Comparison of ENCODE assay signal across 8 cellular contexts in genomic region chr9:136437430-136437829, GRCh38. TPM values are rescaled to one million over a fixed set of nuclear protein-coding genes. Genes with fewer than 3 reads are reported as not detected.
DNase-seq lines count a peak whose midpoint lies in the region; ATAC-seq and TF ChIP-seq lines count a peak whose summit lies in the region.

No MANE protein-coding gene starts in this region.

- no peak for TF ChIP-seq CTCF in RWPE1 (conservative IDR thresholded peaks at IDR 0.05; ENCODE audit: low read depth)

- CTCF ChIA-PET in RWPE1 (lab: Yijun Ruan, JAX), result interaction anchor here (0.6 to 0.8 kb wide), 3 partner anchors 33 to 342 kb away, joined by 3 to 4 read pairs (median 3); no protein-coding TSS in a partner anchor

- DNase-seq in GM04503 (ENCODE audit: low read depth) (peak; percentile 20), RWPE1 (ENCODE audit: low spot score) (peak; percentile 31), fibroblast of gingiva (ENCODE audit: low read depth) (peak; percentile 59), sciatic nerve (ENCODE audit: low spot score) (no peak), SKM-1 treated with dmso at 0.1 percent for 144 hours (lab: John Stamatoyannopoulos, UW; ENCODE audit: unreplicated experiment) (no peak)
- no peak for DNase-seq in activated CD4-positive, CD25-positive, alpha-beta regulatory T cell treated with anti-CD3 and anti-CD28 coated beads, Interleukin-2, amount 50 U/mL, for 72 hours

- peak overlapping the region; percentile 77 for H3K27ac ChIP-seq in RWPE1

- POLR2A ChIA-PET in RWPE1 (lab: Yijun Ruan, JAX; ENCODE audit: low non-redundant PET), result no interaction called here

- intact Hi-C loops in sciatic nerve (cut with DNase I), result no loop called here

- peak; percentile 27 for ATAC-seq in sciatic nerve
- no peak for ATAC-seq in HG02759 (IDR thresholded peaks at IDR 0.05; ENCODE audit: unreplicated experiment)
- ATAC-seq in HG02763 (IDR thresholded peaks at IDR 0.05; ENCODE audit: unreplicated experiment), result no peak

RNA-seq across cellular contexts. Expression of gene INPP5E, which starts 2.2 kb away (rescaled TPM):
- total RNA-seq in sciatic nerve, result 18.0 TPM

RNA-seq across cellular contexts. Expression of gene PMPCA, which starts 27.0 kb away (rescaled TPM):
- total RNA-seq in sciatic nerve, result 38.9 TPM

RNA-seq across cellular contexts. Expression of gene ENTR1, which starts 27.0 kb away (rescaled TPM):
- 39.7 TPM for total RNA-seq in sciatic nerve

RNA-seq across cellular contexts. Expression of gene SNAPC4, which starts 37.5 kb away (rescaled TPM):
- 9.9 TPM for total RNA-seq in sciatic nerve

RNA-seq across cellular contexts. Expression of gene SEC16A, which starts 45.4 kb away (rescaled TPM):
- total RNA-seq in sciatic nerve, result 52.2 TPM

Comparison
In these comparisons a context has a peak if more than half of its experiments do, and no peak if none do; other contexts are left out.
1. DNase-seq: peak in GM04503 (single experiment), RWPE1 (single experiment) and fibroblast of gingiva (single experiment); none in sciatic nerve (single experiment), activated CD4-positive, CD25-positive, alpha-beta regulatory T cell treated with anti-CD3 and anti-CD28 coated beads, Interleukin-2, amount 50 U/mL, for 72 hours (single experiment) and SKM-1 treated with dmso at 0.1 percent for 144 hours (single experiment).